8 cellular contexts compared by ENCODE assay signal in genomic region chr5:123814796-123815479, GRCh38.
DNase-seq lines count a peak whose midpoint lies in the region; ATAC-seq and TF ChIP-seq lines count a peak whose summit lies in the region.

No MANE protein-coding gene starts in this region.

- H3K36me3 ChIP-seq in trophoblast cell (ENCODE audit: control insufficient read depth in 1 of 2, insufficient read depth in 2 of 2, low read length in 2 of 2) (no peaks in the 10 kb centered on the region), spleen (no peaks in the 10 kb centered on the region)

- no peaks in the 10 kb centered on the region for H3K9me3 ChIP-seq in trophoblast cell (ENCODE audit: insufficient read depth, low read depth, low read length)
- H3K9me3 ChIP-seq in spleen: no peaks in the 10 kb centered on the region

- H3K79me1 ChIP-seq in trophoblast cell (ENCODE audit: low read length): peaks cover 4% of the 10 kb centered on the region

- WGBS in trophoblast cell (ENCODE audit: extremely low coverage, insufficient coverage, insufficient read length): no CpG with 5 or more reads among the region's 8 CpGs
- 69 to 77% (median 76%) methylated on average over 8 of the region's 8 CpGs for WGBS in spleen, 5 donors

- TF ChIP-seq POLR2A in spleen (IDR thresholded peaks at IDR 0.05): no peak

- no peak overlapping the region for H2BK5ac ChIP-seq in trophoblast cell (ENCODE audit: low read depth, low read length, poor library complexity)

- no peak overlapping the region for H3K9ac ChIP-seq in trophoblast cell (ENCODE audit: low read length)

- no peak overlapping the region for H3K14ac ChIP-seq in trophoblast cell (ENCODE audit: low read length)

- no peak overlapping the region for H3K4ac ChIP-seq in trophoblast cell (ENCODE audit: low read depth, low read length)

- H4K12ac ChIP-seq in trophoblast cell (ENCODE audit: low read depth, low read length): no peak overlapping the region

- no peak for TF ChIP-seq CTCF in HFF-Myc (IDR thresholded peaks at IDR 0.05; ENCODE audit: low read depth, low read length, missing control alignments)
- TF ChIP-seq CTCF in fibroblast of villous mesenchyme (IDR thresholded peaks at IDR 0.05; ENCODE audit: insufficient read depth, low read depth, low read length): no peak
- no peak for TF ChIP-seq CTCF in spleen (IDR thresholded peaks at IDR 0.05 in 8 of 11, conservative IDR thresholded peaks at IDR 0.05 in 3 of 11)

- H3K27ac ChIP-seq in trophoblast cell (ENCODE audit: low read depth, low read length) (peak overlapping the region; percentile 37), spleen (no peak overlapping the region)

- H3K23ac ChIP-seq in trophoblast cell (ENCODE audit: low read length): no peak overlapping the region

- DNase-seq in HFF-Myc (ENCODE audit: extremely low read depth, low read depth): peak; percentile 29
- DNase-seq in fibroblast of villous mesenchyme (ENCODE audit: low read depth): peak; percentile 38
- DNase-seq in trophoblast cell: no peak
- no peak for DNase-seq in NOMO-1 treated with dmso at 0.1 percent for 144 hours (lab: John Stamatoyannopoulos, UW; ENCODE audit: unreplicated experiment)
- DNase-seq in spleen: no peak
- DNase-seq in activated gamma-delta T cell treated with Interleukin-2 at 50 U/mL for 16 hours: no peak

- H4K8ac ChIP-seq in trophoblast cell (ENCODE audit: low read depth, low read length): no peak overlapping the region

- H3K4me1 ChIP-seq in trophoblast cell (ENCODE audit: control insufficient read depth in 1 of 2, insufficient read depth in 2 of 2, low read length in 2 of 2) (peaks cover 7 to 10% of the 10 kb centered on the region in 2 experiments), spleen (peaks cover 0 to 17% (median 5%) of the 10 kb centered on the region in 6 donors)

- H3K18ac ChIP-seq in trophoblast cell (ENCODE audit: low read length): no peak overlapping the region

- H3K4me2 ChIP-seq in trophoblast cell (ENCODE audit: low read length): no peak overlapping the region

- intact Hi-C loops in spleen (cut with DNase I; ENCODE audit: low total_unique reads): no loop called here

- H3K4me3 ChIP-seq in HFF-Myc (replicated peaks; ENCODE audit: low read depth, low read length): no peak overlapping the region
- no peak overlapping the region for H3K4me3 ChIP-seq in fibroblast of villous mesenchyme (ENCODE audit: low read depth, low read length)
- H3K4me3 ChIP-seq in trophoblast cell (ENCODE audit: low read depth, low read length): no peak overlapping the region
- no peak overlapping the region for H3K4me3 ChIP-seq in spleen

- no peak overlapping the region for H2BK120ac ChIP-seq in trophoblast cell (ENCODE audit: insufficient read depth, low read length, poor library complexity)

- H4K91ac ChIP-seq in trophoblast cell (ENCODE audit: low read depth, low read length): no peak overlapping the region

- H2BK12ac ChIP-seq in trophoblast cell (ENCODE audit: low read length): no peak overlapping the region

- H3K27me3 ChIP-seq in trophoblast cell (ENCODE audit: insufficient read depth, low read length) (no peaks in the 10 kb centered on the region), spleen (replicated peaks in 1 of 7) (no peaks in the 10 kb centered on the region)

- H3K79me2 ChIP-seq in trophoblast cell (ENCODE audit: control insufficient read depth, insufficient read depth, low read length, poor library complexity): no peaks in the 10 kb centered on the region

- no peak overlapping the region for H2AFZ ChIP-seq in trophoblast cell (ENCODE audit: insufficient read depth, low read length, poor library complexity)

- ATAC-seq in SK-N-SH treated with all-trans-retinoic acid at 6 μM for 48 hours (peak; percentile 89), GM21381 (IDR thresholded peaks at IDR 0.05; ENCODE audit: unreplicated experiment) (no peak)

- H2AK5ac ChIP-seq in trophoblast cell (ENCODE audit: low read length): no peak overlapping the region

TF ChIP-seq in SK-N-SH treated with all-trans-retinoic acid at 6 μM for 48 hours, 23 proteins besides CTCF, POLR2A, EP300 and RAD21 (continues in another document):
- TF ChIP-seq ESRRG (CRISPR knock-in tag; IDR thresholded peaks at IDR 0.05) (no peak), ZNF8 (CRISPR knock-in tag; IDR thresholded peaks at IDR 0.05) (no peak), ISL1 (CRISPR knock-in tag; IDR thresholded peaks at IDR 0.05) (peak; percentile 81), CSDC2 (CRISPR knock-in tag; IDR thresholded peaks at IDR 0.05) (no peak), CSRNP3 (CRISPR knock-in tag; IDR thresholded peaks at IDR 0.05) (no peak), BACH2 (CRISPR knock-in tag; IDR thresholded peaks at IDR 0.05; ENCODE audit: borderline replicate concordance) (no peak), ZFP30 (CRISPR knock-in tag; IDR thresholded peaks at IDR 0.05) (no peak), PATZ1 (CRISPR knock-in tag; IDR thresholded peaks at IDR 0.05; ENCODE audit: borderline replicate concordance) (no peak), ZNF565 (CRISPR knock-in tag; conservative IDR thresholded peaks at IDR 0.05; ENCODE audit: low read depth) (no peak), ZC3H10 (CRISPR knock-in tag; IDR thresholded peaks at IDR 0.05) (no peak), TCF4 (CRISPR knock-in tag; IDR thresholded peaks at IDR 0.05; ENCODE audit: borderline replicate concordance) (peak; percentile 53), SNAI2 (CRISPR knock-in tag; IDR thresholded peaks at IDR 0.05) (no peak), GLIS3 (CRISPR knock-in tag; IDR thresholded peaks at IDR 0.05) (no peak), ARNTL (CRISPR knock-in tag; IDR thresholded peaks at IDR 0.05; ENCODE audit: borderline replicate concordance, low read depth) (no peak)
- TF ChIP-seq, protein P1, sequence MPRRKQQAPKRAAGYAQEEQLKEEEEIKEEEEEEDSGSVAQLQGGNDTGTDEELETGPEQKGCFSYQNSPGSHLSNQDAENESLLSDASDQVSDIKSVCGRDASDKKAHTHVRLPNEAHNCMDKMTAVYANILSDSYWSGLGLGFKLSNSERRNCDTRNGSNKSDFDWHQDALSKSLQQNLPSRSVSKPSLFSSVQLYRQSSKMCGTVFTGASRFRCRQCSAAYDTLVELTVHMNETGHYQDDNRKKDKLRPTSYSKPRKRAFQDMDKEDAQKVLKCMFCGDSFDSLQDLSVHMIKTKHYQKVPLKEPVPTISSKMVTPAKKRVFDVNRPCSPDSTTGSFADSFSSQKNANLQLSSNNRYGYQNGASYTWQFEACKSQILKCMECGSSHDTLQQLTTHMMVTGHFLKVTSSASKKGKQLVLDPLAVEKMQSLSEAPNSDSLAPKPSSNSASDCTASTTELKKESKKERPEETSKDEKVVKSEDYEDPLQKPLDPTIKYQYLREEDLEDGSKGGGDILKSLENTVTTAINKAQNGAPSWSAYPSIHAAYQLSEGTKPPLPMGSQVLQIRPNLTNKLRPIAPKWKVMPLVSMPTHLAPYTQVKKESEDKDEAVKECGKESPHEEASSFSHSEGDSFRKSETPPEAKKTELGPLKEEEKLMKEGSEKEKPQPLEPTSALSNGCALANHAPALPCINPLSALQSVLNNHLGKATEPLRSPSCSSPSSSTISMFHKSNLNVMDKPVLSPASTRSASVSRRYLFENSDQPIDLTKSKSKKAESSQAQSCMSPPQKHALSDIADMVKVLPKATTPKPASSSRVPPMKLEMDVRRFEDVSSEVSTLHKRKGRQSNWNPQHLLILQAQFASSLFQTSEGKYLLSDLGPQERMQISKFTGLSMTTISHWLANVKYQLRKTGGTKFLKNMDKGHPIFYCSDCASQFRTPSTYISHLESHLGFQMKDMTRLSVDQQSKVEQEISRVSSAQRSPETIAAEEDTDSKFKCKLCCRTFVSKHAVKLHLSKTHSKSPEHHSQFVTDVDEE (CRISPR knock-in tag; IDR thresholded peaks at IDR 0.05): no peak
- TF ChIP-seq, protein P2, sequence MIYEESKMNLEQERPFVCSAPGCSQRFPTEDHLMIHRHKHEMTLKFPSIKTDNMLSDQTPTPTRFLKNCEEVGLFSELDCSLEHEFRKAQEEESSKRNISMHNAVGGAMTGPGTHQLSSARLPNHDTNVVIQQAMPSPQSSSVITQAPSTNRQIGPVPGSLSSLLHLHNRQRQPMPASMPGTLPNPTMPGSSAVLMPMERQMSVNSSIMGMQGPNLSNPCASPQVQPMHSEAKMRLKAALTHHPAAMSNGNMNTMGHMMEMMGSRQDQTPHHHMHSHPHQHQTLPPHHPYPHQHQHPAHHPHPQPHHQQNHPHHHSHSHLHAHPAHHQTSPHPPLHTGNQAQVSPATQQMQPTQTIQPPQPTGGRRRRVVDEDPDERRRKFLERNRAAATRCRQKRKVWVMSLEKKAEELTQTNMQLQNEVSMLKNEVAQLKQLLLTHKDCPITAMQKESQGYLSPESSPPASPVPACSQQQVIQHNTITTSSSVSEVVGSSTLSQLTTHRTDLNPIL (CRISPR knock-in tag; IDR thresholded peaks at IDR 0.05; ENCODE audit: low read depth): peak; percentile 41; the same call in 1 of the 2 replicates

Comparison
In these comparisons a context has a peak if more than half of its experiments do, and no peak if none do; other contexts are left out.
1. DNase-seq: peak in HFF-Myc (single experiment) and fibroblast of villous mesenchyme (single experiment); none in trophoblast cell (0 of 2), NOMO-1 treated with dmso at 0.1 percent for 144 hours (single experiment), spleen (single experiment) and activated gamma-delta T cell treated with Interleukin-2 at 50 U/mL for 16 hours (single experiment).